In the genomic region with DNA sequence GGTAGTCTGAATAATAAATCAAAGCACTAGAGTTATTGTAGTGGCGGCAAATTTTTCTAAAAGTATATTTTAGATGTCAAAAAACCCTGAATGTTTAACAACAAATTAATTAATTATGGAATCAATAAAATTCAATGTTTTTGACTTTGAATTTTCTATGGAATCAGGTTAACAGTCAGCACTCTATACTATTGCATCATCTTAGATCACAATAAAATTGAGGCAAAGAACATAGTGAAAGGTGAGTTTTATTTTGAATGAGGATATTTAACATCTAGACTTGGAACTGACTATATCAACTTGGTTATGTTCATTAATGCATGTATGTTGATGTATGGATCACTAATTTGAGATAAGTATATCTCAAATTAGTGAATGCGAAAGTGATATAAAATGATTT, we compare ENCODE assay signal across 22 cellular contexts.
"Had no signal": no experiment of that assay in that cellular context is flagged by ENCODE, and none has a peak within 500 bp of the region (broad histone marks: within the 10 kb centered on the region; RNA-seq: fewer than 3 reads in every experiment).

No MANE protein-coding gene starts in this region.

- H3K9me3 ChIP-seq: colonic mucosa, gastrocnemius medialis, prostate gland, right atrium auricular region, upper lobe of right lung had no signal

- H3K27ac ChIP-seq: colonic mucosa, gastrocnemius medialis, prostate gland, right atrium auricular region, upper lobe of right lung had no signal

- H3K4me3 Mint-ChIP-seq: activated CD4-positive, alpha-beta T cell treated with anti-CD3 and anti-CD28 coated beads, Interleukin-2, amount 10 ng/mL, durations not matched to agents 24 days and 14 days; activated CD8-positive, alpha-beta T cell treated with anti-CD3 and anti-CD28 coated beads for 36 hours; activated T-cell treated with anti-CD3 and anti-CD28 coated beads, Interleukin-2, amount 50 U/mL, for 24 hours; brain; central memory CD8-positive, alpha-beta T cell; endodermal cell; memory B cell; neural crest cell; T-cell had no signal

- H3K36me3 ChIP-seq: colonic mucosa, gastrocnemius medialis, prostate gland, right atrium auricular region, upper lobe of right lung had no signal

- H3K36me3 Mint-ChIP-seq: brain, memory B cell, T-cell had no signal

- DNase-seq: activated CD4-positive, alpha-beta T cell treated with anti-CD3 and anti-CD28 coated beads, Interleukin-2, amount 10 ng/mL, durations not matched to agents 24 days and 14 days; activated CD4-positive, CD25-positive, alpha-beta regulatory T cell; activated CD8-positive, alpha-beta T cell treated with anti-CD3 and anti-CD28 coated beads for 36 hours; activated naive CD4-positive, alpha-beta T cell treated with Interleukin-2 at 50 U/mL for 16 hours; activated T-cell treated with anti-CD3 and anti-CD28 coated beads, Interleukin-2, amount 50 U/mL, for 24 hours; colonic mucosa; endodermal cell; erythroblast; gastrocnemius medialis; head of caudate nucleus; left ventricle myocardium superior; stimulated activated CD8-positive, alpha-beta memory T cell treated with anti-CD3 and anti-CD28 coated beads, Interleukin-4, amount 100 ng/mL, for 48 hours; stimulated activated naive CD4-positive, alpha-beta T cell; T-cell; upper lobe of right lung had no signal

- ATAC-seq: gastrocnemius medialis, left ventricle myocardium superior, T-cell, upper lobe of right lung had no signal

- H3K9me3 Mint-ChIP-seq: activated CD8-positive, alpha-beta T cell treated with anti-CD3 and anti-CD28 coated beads for 36 hours; activated T-cell treated with anti-CD3 and anti-CD28 coated beads, Interleukin-2, amount 50 U/mL, for 24 hours; activated T-helper 2 cell treated with anti-CD3 and anti-CD28 coated beads, Interferon-gamma antibody, Interleukin-2, Interleukin-4, amounts not matched to agents 10 μg/mL and 5 μg/mL and 100 μg/mL, durations not matched to agents 14 hours and 24 hours and 36 hours; central memory CD8-positive, alpha-beta T cell; memory B cell; neural crest cell had no signal

- H3K4me1 Mint-ChIP-seq: brain had no signal

- H3K27ac Mint-ChIP-seq: activated CD4-positive, alpha-beta T cell treated with anti-CD3 and anti-CD28 coated beads, Interleukin-2, amount 10 ng/mL, durations not matched to agents 24 days and 14 days; activated CD8-positive, alpha-beta T cell treated with anti-CD3 and anti-CD28 coated beads for 36 hours; activated T-cell treated with anti-CD3 and anti-CD28 coated beads, Interleukin-2, amount 50 U/mL, for 24 hours; activated T-helper 2 cell treated with anti-CD3 and anti-CD28 coated beads, Interferon-gamma antibody, Interleukin-2, Interleukin-4, amounts not matched to agents 10 μg/mL and 5 μg/mL and 100 μg/mL, durations not matched to agents 14 hours and 24 hours and 36 hours; brain; endodermal cell; memory B cell; T-cell had no signal

- H3K27me3 ChIP-seq: colonic mucosa, gastrocnemius medialis, right atrium auricular region, upper lobe of right lung had no signal

- H3K27me3 Mint-ChIP-seq: activated CD8-positive, alpha-beta T cell treated with anti-CD3 and anti-CD28 coated beads for 36 hours; central memory CD8-positive, alpha-beta T cell; memory B cell; T-cell had no signal

- H3K4me1 ChIP-seq: colonic mucosa, gastrocnemius medialis, prostate gland, right atrium auricular region, upper lobe of right lung had no signal

- H3K4me3 ChIP-seq: colonic mucosa, gastrocnemius medialis, prostate gland, right atrium auricular region, upper lobe of right lung had no signal
